1 cellular context compared by ENCODE assay signal in the genomic region with DNA sequence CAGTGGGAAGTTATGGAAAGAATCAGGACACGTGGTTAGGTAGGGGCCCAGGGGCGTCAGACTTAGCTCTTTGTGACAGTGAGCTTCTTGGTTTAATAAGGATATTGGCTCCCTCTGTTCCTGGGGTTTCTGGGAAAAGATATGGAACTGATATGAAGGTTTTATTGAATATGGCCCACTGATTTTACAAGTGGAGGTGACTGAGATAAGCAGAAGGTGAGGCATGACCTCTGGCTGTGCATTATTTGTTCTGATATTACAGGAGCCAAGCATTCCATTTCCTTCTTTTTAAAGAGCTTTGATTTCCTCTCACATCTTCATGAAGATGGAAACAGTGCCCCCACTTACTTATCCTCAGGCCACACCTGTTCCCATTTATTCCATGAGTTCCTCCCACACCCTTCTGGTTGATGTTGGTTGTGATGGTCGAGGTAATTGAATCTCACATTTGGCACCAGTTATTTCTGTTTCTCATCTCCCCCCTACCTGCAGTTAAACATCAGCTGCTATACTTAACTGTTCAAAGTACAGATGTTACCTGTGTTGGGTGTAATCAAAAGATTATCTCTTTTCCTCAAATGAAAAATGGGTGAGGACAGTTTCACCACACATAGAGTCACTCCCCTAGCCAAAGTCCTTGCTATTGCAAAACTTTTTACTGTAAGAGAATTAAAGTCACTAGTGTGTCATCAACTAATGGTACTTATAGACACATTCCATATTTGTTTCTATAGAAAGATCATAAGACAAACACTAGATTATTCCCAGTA.
TF ChIP-seq lines count a peak whose summit lies in the region.

No MANE protein-coding gene starts in this region.

TF ChIP-seq in HepG2, 621 proteins besides CTCF, POLR2A, EP300 and RAD21 (continued from another document and continues in another):
- TF ChIP-seq, protein P1, sequence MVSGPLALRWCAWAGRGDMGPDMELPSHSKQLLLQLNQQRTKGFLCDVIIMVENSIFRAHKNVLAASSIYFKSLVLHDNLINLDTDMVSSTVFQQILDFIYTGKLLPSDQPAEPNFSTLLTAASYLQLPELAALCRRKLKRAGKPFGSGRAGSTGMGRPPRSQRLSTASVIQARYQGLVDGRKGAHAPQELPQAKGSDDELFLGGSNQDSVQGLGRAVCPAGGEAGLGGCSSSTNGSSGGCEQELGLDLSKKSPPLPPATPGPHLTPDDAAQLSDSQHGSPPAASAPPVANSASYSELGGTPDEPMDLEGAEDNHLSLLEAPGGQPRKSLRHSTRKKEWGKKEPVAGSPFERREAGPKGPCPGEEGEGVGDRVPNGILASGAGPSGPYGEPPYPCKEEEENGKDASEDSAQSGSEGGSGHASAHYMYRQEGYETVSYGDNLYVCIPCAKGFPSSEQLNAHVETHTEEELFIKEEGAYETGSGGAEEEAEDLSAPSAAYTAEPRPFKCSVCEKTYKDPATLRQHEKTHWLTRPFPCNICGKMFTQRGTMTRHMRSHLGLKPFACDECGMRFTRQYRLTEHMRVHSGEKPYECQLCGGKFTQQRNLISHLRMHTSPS (CRISPR knock-in tag; IDR thresholded peaks at IDR 0.05; ENCODE audit: low read depth), result no peak
- TF ChIP-seq PTBP1 (IDR thresholded peaks at IDR 0.05; ENCODE audit: low read depth, low read length, poor library complexity, severe bottlenecking) (no peak), KAT8 (CRISPR knock-in tag; IDR thresholded peaks at IDR 0.05) (0 out of 2 replicates have a peak, but pooled peaks have one; percentile 12), MIXL1 (CRISPR knock-in tag; IDR thresholded peaks at IDR 0.05) (no peak), TCF7 (IDR thresholded peaks at IDR 0.05; ENCODE audit: low read depth) (peak; percentile 56), ERF (CRISPR knock-in tag; IDR thresholded peaks at IDR 0.05) (no peak), ZNF781 (CRISPR knock-in tag; IDR thresholded peaks at IDR 0.05; ENCODE audit: borderline replicate concordance, not compliant biosample characterization) (no peak), ZNF775 (CRISPR knock-in tag; IDR thresholded peaks at IDR 0.05; ENCODE audit: borderline replicate concordance) (no peak), ZSCAN9 (CRISPR knock-in tag; IDR thresholded peaks at IDR 0.05; ENCODE audit: borderline replicate concordance) (no peak), HOXD1 (CRISPR knock-in tag; IDR thresholded peaks at IDR 0.05) (no peak), TCF7L2 (IDR thresholded peaks at IDR 0.05; ENCODE audit: low read depth, low read length) (no peak), PCBP2 (optimal IDR thresholded peaks at IDR 0.05; ENCODE audit: low read depth, low read length, poor library complexity, severe bottlenecking) (no peak), EHMT2 (IDR thresholded peaks at IDR 0.05; ENCODE audit: borderline replicate concordance, low read depth, low read length) (no peak), ARNTL (CRISPR knock-in tag; IDR thresholded peaks at IDR 0.05) (0 out of 2 replicates have a peak, but pooled peaks have one; percentile 49), ONECUT2 (CRISPR knock-in tag; IDR thresholded peaks at IDR 0.05) (no peak), NR1H2 (CRISPR knock-in tag; IDR thresholded peaks at IDR 0.05; ENCODE audit: borderline replicate concordance, low read depth) (no peak), HOXA7 (CRISPR knock-in tag; IDR thresholded peaks at IDR 0.05) (no peak), PPARG (CRISPR knock-in tag; conservative IDR thresholded peaks at IDR 0.05) (0 out of 2 replicates have a peak, but pooled peaks have one; percentile 16), MED1 (CRISPR knock-in tag; IDR thresholded peaks at IDR 0.05) (peak; percentile 67; the same call in 1 of the 2 replicates), ZNF747 (CRISPR knock-in tag; IDR thresholded peaks at IDR 0.05; ENCODE audit: borderline replicate concordance) (no peak), GFI1 (CRISPR knock-in tag; IDR thresholded peaks at IDR 0.05; ENCODE audit: borderline replicate concordance) (peak; percentile 72; the same call in 1 of the 2 replicates), RARA (CRISPR knock-in tag; IDR thresholded peaks at IDR 0.05) (no peak; the same call in 1 of the 2 replicates), ELF3 (CRISPR knock-in tag; IDR thresholded peaks at IDR 0.05) (peak; percentile 28; the same call in 1 of the 2 replicates), SPEN (CRISPR knock-in tag; IDR thresholded peaks at IDR 0.05; ENCODE audit: low read depth) (no peak), ZNF709 (CRISPR knock-in tag; IDR thresholded peaks at IDR 0.05) (no peak), YEATS2 (CRISPR knock-in tag; IDR thresholded peaks at IDR 0.05; ENCODE audit: borderline replicate concordance) (no peak), NBN (conservative IDR thresholded peaks at IDR 0.05) (no peak), NR2C2 (CRISPR knock-in tag; IDR thresholded peaks at IDR 0.05; ENCODE audit: borderline replicate concordance) (no peak), ZNF468 (CRISPR knock-in tag; IDR thresholded peaks at IDR 0.05) (no peak), ZFP36 (IDR thresholded peaks at IDR 0.05; ENCODE audit: borderline replicate concordance, low read depth, low read length, partially characterized antibody) (no peak), RARG (CRISPR knock-in tag; IDR thresholded peaks at IDR 0.05; ENCODE audit: low read depth) (no peak), SMYD3 (CRISPR knock-in tag; IDR thresholded peaks at IDR 0.05) (no peak), SOX6 (IDR thresholded peaks at IDR 0.05) (no peak), SOX6 (CRISPR knock-in tag; IDR thresholded peaks at IDR 0.05) (peak; percentile 66; the same call in 1 of the 2 replicates), HNRNPK (IDR thresholded peaks at IDR 0.05; ENCODE audit: low read depth, low read length, poor library complexity, severe bottlenecking) (no peak), ZEB1 (IDR thresholded peaks at IDR 0.05; ENCODE audit: insufficient replicate concordance, low read depth) (peak; percentile 83), PCBP1 (IDR thresholded peaks at IDR 0.05; ENCODE audit: borderline replicate concordance, low read depth, low read length) (no peak), IKZF1 (IDR thresholded peaks at IDR 0.05) (no peak), KDM5A (IDR thresholded peaks at IDR 0.05; ENCODE audit: borderline replicate concordance, low read length) (0 out of 2 replicates have a peak, but pooled peaks have one; percentile 25), MXI1 (IDR thresholded peaks at IDR 0.05; ENCODE audit: borderline replicate concordance, low read depth, low read length) (no peak), MZF1 (CRISPR knock-in tag; IDR thresholded peaks at IDR 0.05; ENCODE audit: borderline replicate concordance) (no peak), HDAC1 (CRISPR knock-in tag; IDR thresholded peaks at IDR 0.05) (0 out of 2 replicates have a peak, but pooled peaks have one; percentile 37), HMGA1 (CRISPR knock-in tag; conservative IDR thresholded peaks at IDR 0.05) (no peak), RBM39 (IDR thresholded peaks at IDR 0.05; ENCODE audit: low read depth, low read length, poor library complexity, severe bottlenecking) (no peak)
- TF ChIP-seq, protein P2, sequence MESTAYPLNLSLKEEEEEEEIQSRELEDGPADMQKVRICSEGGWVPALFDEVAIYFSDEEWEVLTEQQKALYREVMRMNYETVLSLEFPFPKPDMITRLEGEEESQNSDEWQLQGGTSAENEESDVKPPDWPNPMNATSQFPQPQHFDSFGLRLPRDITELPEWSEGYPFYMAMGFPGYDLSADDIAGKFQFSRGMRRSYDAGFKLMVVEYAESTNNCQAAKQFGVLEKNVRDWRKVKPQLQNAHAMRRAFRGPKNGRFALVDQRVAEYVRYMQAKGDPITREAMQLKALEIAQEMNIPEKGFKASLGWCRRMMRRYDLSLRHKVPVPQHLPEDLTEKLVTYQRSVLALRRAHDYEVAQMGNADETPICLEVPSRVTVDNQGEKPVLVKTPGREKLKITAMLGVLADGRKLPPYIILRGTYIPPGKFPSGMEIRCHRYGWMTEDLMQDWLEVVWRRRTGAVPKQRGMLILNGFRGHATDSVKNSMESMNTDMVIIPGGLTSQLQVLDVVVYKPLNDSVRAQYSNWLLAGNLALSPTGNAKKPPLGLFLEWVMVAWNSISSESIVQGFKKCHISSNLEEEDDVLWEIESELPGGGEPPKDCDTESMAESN (CRISPR knock-in tag; conservative IDR thresholded peaks at IDR 0.05), result no peak
- TF ChIP-seq, protein P3, sequence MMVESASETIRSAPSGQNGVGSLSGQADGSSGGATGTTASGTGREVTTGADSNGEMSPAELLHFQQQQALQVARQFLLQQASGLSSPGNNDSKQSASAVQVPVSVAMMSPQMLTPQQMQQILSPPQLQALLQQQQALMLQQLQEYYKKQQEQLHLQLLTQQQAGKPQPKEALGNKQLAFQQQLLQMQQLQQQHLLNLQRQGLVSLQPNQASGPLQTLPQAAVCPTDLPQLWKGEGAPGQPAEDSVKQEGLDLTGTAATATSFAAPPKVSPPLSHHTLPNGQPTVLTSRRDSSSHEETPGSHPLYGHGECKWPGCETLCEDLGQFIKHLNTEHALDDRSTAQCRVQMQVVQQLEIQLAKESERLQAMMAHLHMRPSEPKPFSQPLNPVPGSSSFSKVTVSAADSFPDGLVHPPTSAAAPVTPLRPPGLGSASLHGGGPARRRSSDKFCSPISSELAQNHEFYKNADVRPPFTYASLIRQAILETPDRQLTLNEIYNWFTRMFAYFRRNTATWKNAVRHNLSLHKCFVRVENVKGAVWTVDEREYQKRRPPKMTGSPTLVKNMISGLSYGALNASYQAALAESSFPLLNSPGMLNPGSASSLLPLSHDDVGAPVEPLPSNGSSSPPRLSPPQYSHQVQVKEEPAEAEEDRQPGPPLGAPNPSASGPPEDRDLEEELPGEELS (CRISPR knock-in tag; IDR thresholded peaks at IDR 0.05), result peak; percentile 60
- TF ChIP-seq, protein P4, sequence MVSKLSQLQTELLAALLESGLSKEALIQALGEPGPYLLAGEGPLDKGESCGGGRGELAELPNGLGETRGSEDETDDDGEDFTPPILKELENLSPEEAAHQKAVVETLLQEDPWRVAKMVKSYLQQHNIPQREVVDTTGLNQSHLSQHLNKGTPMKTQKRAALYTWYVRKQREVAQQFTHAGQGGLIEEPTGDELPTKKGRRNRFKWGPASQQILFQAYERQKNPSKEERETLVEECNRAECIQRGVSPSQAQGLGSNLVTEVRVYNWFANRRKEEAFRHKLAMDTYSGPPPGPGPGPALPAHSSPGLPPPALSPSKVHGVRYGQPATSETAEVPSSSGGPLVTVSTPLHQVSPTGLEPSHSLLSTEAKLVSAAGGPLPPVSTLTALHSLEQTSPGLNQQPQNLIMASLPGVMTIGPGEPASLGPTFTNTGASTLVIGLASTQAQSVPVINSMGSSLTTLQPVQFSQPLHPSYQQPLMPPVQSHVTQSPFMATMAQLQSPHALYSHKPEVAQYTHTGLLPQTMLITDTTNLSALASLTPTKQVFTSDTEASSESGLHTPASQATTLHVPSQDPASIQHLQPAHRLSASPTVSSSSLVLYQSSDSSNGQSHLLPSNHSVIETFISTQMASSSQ (IDR thresholded peaks at IDR 0.05; ENCODE audit: low read depth), result no peak
- TF ChIP-seq, protein P4 (CRISPR knock-in tag; IDR thresholded peaks at IDR 0.05; ENCODE audit: borderline replicate concordance), result no peak; the same call in 1 of the 2 replicates
- TF ChIP-seq, protein P5, sequence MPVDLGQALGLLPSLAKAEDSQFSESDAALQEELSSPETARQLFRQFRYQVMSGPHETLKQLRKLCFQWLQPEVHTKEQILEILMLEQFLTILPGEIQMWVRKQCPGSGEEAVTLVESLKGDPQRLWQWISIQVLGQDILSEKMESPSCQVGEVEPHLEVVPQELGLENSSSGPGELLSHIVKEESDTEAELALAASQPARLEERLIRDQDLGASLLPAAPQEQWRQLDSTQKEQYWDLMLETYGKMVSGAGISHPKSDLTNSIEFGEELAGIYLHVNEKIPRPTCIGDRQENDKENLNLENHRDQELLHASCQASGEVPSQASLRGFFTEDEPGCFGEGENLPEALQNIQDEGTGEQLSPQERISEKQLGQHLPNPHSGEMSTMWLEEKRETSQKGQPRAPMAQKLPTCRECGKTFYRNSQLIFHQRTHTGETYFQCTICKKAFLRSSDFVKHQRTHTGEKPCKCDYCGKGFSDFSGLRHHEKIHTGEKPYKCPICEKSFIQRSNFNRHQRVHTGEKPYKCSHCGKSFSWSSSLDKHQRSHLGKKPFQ (CRISPR knock-in tag; IDR thresholded peaks at IDR 0.05; ENCODE audit: insufficient replicate concordance), result no peak
- TF ChIP-seq, protein P6, sequence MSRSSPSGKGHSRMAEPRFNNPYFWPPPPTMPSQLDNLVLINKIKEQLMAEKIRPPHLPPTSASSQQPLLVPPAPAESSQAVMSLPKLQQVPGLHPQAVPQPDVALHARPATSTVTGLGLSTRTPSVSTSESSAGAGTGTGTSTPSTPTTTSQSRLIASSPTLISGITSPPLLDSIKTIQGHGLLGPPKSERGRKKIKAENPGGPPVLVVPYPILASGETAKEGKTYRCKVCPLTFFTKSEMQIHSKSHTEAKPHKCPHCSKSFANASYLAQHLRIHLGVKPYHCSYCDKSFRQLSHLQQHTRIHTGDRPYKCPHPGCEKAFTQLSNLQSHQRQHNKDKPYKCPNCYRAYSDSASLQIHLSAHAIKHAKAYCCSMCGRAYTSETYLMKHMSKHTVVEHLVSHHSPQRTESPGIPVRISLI (CRISPR knock-in tag; IDR thresholded peaks at IDR 0.05; ENCODE audit: borderline replicate concordance), result no peak
- TF ChIP-seq, protein P7, sequence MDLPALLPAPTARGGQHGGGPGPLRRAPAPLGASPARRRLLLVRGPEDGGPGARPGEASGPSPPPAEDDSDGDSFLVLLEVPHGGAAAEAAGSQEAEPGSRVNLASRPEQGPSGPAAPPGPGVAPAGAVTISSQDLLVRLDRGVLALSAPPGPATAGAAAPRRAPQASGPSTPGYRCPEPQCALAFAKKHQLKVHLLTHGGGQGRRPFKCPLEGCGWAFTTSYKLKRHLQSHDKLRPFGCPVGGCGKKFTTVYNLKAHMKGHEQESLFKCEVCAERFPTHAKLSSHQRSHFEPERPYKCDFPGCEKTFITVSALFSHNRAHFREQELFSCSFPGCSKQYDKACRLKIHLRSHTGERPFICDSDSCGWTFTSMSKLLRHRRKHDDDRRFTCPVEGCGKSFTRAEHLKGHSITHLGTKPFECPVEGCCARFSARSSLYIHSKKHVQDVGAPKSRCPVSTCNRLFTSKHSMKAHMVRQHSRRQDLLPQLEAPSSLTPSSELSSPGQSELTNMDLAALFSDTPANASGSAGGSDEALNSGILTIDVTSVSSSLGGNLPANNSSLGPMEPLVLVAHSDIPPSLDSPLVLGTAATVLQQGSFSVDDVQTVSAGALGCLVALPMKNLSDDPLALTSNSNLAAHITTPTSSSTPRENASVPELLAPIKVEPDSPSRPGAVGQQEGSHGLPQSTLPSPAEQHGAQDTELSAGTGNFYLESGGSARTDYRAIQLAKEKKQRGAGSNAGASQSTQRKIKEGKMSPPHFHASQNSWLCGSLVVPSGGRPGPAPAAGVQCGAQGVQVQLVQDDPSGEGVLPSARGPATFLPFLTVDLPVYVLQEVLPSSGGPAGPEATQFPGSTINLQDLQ (CRISPR knock-in tag; IDR thresholded peaks at IDR 0.05), result no peak
